In the genomic region with DNA sequence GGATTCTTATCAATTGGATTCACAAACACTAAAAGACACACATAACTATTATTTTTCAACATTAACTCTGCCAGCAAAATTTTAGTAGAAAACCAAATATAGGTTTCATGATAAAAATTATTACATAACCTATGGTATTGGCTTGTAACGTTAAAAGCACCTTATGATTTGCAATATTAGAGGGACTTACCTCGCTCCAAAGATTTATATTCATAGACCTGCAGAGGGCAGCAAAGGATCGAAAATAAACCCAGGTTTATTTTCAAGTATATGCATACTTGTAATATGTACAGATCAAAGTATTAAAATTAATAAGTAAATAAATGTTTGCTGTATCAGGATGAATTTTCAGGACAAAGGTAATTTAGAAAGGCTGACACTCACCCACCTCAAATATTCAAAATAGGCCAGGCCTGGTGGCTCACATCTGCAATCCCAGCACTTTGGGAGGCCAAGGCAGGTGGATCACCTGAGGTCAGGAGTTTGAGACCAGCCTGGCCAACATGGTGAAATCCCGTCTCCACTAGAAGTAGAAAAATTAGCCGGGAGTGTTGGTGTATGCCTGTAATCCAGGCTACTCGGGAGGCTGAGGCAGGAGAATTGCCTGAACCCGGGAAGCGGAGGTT, we compare ENCODE assay signal across 8 cellular contexts.
DNase-seq lines count a peak whose midpoint lies in the region; ATAC-seq and TF ChIP-seq lines count a peak whose summit lies in the region.

No MANE protein-coding gene starts in this region.

- DNase-seq in AG09309 (ENCODE audit: low read depth) (peak; percentile 1), GM04503 (ENCODE audit: low read depth) (peak; percentile 1), NCI-H748 (lab: John Stamatoyannopoulos, UW; ENCODE audit: unreplicated experiment) (peak; percentile 24), foreskin melanocyte (no peak)
- peak; percentile 6 for DNase-seq in effector CD4-positive, alpha-beta T cell

- H3K9me3 ChIP-seq in neutrophil: no peaks in the 10 kb centered on the region

- H3K4me3 ChIP-seq in AG09309 (ENCODE audit: control insufficient read depth, low read depth, low read length) (no peak overlapping the region), neutrophil (ENCODE audit: low read depth in 1 of 2, low read length in 1 of 2) (no peak overlapping the region)

- H3K27me3 ChIP-seq in neutrophil: no peaks in the 10 kb centered on the region

- no peaks in the 10 kb centered on the region for H3K4me1 ChIP-seq in neutrophil (ENCODE audit: control insufficient read depth in 1 of 2, insufficient read depth in 1 of 2, low read depth in 1 of 2, low read length in 1 of 2)

- H3K27ac ChIP-seq in neutrophil: no peak overlapping the region

- H3K36me3 ChIP-seq in neutrophil: peaks cover 38% of the 10 kb centered on the region

- no peak for ATAC-seq in HG02623 (IDR thresholded peaks at IDR 0.05; ENCODE audit: unreplicated experiment)
- no peak for ATAC-seq in HG02852 (IDR thresholded peaks at IDR 0.05; ENCODE audit: unreplicated experiment)

- TF ChIP-seq CTCF in AG09309 (IDR thresholded peaks at IDR 0.05; ENCODE audit: control insufficient read depth, insufficient read depth, low read depth, low read length, missing control alignments) (peak; percentile 31), neutrophil (IDR thresholded peaks at IDR 0.05) (peak; percentile 14)
